In the genomic region with DNA sequence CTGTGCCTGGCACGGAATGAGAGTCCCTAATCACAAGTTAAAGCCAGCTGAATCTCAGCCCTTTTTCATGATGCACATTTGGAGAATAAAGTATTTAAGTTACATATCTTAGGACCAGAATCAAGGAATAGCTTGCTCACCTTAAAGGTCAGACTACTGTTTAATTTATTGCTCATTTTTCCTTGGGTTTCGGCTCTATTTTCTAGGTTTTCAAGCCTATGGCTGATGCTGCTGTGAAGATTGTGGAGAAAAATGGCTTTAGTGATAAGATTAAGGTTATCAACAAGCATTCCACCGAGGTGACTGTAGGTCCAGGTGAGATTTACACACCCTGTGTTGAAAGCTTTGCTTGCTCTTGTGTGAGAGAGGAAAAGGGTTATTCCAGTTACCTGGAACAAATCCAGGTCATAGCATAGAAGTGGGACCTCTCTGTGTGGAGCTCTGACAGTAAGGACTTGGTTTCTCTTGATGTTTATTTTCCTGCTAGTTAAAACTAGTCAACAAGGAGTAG, we compare ENCODE assay signal across 1 cellular context.
TF ChIP-seq lines count a peak whose summit lies in the region.

No MANE protein-coding gene starts in this region.

TF ChIP-seq in HepG2, 621 proteins besides CTCF, POLR2A, EP300 and RAD21 (continued from another document):
- TF ChIP-seq, protein P1, sequence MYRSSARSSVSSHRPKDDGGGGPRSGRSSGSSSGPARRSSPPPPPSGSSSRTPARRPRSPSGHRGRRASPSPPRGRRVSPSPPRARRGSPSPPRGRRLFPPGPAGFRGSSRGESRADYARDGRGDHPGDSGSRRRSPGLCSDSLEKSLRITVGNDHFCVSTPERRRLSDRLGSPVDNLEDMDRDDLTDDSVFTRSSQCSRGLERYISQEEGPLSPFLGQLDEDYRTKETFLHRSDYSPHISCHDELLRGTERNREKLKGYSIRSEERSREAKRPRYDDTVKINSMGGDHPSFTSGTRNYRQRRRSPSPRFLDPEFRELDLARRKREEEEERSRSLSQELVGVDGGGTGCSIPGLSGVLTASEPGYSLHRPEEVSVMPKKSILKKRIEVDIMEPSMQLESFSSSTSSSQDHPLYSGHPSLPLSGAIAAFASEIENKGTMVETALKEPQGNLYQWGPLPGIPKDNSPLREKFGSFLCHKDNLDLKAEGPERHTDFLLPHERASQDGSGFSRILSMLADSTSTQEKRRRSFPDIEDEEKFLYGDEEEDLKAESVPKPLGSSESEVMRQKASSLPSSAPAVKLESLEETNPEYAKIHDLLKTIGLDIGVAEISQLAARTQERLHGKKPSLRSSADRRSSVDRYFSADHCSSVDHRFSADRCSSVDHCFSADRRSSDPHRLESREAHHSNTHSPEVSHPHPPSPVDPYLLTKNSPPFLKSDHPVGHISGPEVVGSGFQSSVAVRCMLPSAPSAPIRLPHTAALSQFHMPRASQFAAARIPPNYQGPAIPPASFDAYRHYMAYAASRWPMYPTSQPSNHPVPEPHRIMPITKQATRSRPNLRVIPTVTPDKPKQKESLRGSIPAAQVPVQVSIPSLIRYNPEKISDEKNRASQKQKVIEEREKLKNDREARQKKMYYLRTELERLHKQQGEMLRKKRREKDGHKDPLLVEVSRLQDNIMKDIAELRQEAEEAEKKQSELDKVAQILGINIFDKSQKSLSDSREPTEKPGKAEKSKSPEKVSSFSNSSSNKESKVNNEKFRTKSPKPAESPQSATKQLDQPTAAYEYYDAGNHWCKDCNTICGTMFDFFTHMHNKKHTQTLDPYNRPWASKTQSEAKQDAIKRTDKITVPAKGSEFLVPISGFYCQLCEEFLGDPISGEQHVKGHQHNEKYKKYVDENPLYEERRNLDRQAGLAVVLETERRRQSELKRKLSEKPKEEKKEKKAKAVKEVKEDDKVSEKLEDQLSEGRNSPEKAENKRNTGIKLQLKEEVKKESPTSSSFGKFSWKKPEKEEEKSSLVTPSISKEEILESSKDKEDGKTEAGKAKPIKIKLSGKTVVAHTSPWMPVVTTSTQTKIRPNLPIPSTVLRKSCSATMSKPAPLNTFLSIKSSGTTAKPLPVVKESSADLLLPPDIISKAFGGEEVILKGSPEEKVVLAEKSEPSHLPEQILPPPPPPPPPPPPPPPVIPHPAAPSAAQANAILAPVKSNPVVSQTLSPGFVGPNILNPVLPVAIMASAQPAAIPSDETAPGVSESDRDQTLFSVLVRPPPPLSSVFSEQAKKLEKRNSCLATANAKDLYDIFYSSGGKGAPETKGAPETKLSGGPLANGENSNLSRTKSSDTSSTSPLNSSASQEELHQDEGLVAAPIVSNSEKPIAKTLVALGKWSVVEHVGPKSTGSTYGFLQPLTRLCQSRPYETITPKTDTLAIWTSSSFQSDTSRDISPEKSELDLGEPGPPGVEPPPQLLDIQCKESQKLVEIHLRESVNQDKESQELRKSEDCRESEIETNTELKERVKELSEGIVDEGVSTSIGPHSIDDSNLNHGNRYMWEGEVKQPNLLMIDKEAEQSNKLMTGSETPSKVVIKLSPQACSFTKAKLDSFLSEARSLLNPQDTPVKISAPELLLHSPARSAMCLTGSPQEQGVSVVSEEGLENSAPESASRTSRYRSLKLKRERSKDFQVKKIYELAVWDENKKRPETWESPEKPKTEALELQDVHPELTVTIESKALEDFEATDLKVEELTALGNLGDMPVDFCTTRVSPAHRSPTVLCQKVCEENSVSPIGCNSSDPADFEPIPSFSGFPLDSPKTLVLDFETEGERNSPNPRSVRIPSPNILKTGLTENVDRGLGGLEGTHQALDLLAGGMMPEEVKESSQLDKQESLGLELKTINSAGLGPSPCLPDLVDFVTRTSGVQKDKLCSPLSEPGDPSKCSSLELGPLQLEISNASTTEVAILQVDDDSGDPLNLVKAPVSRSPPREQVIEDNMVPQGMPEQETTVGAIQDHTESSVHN (CRISPR knock-in tag; IDR thresholded peaks at IDR 0.05), result no peak
- TF ChIP-seq ZNF562 (CRISPR knock-in tag; IDR thresholded peaks at IDR 0.05; ENCODE audit: borderline replicate concordance) (no peak), ZNF724P (CRISPR knock-in tag; IDR thresholded peaks at IDR 0.05; ENCODE audit: borderline replicate concordance) (0 out of 2 replicates have a peak, but pooled peaks have one; percentile 34), CHCHD3 (CRISPR knock-in tag; IDR thresholded peaks at IDR 0.05) (no peak), RBFOX2 (IDR thresholded peaks at IDR 0.05; ENCODE audit: low read depth, low read length) (no peak), ZBTB20 (CRISPR knock-in tag; IDR thresholded peaks at IDR 0.05; ENCODE audit: borderline replicate concordance, low read depth) (no peak), REPIN1 (CRISPR knock-in tag; IDR thresholded peaks at IDR 0.05; ENCODE audit: borderline replicate concordance, low read depth) (no peak), ZNF17 (CRISPR knock-in tag; IDR thresholded peaks at IDR 0.05) (no peak), HOXA5 (CRISPR knock-in tag; IDR thresholded peaks at IDR 0.05) (no peak), ZNF343 (CRISPR knock-in tag; IDR thresholded peaks at IDR 0.05) (peak; percentile 7; the same call in 1 of the 2 replicates), PAWR (CRISPR knock-in tag; IDR thresholded peaks at IDR 0.05; ENCODE audit: borderline replicate concordance) (0 out of 2 replicates have a peak, but pooled peaks have one; percentile 15), FOXJ3 (CRISPR knock-in tag; IDR thresholded peaks at IDR 0.05; ENCODE audit: borderline replicate concordance) (no peak), STAG1 (CRISPR knock-in tag; IDR thresholded peaks at IDR 0.05) (no peak), SMAD1 (CRISPR knock-in tag; IDR thresholded peaks at IDR 0.05; ENCODE audit: borderline replicate concordance, low read depth) (no peak)
- TF ChIP-seq, protein P2, sequence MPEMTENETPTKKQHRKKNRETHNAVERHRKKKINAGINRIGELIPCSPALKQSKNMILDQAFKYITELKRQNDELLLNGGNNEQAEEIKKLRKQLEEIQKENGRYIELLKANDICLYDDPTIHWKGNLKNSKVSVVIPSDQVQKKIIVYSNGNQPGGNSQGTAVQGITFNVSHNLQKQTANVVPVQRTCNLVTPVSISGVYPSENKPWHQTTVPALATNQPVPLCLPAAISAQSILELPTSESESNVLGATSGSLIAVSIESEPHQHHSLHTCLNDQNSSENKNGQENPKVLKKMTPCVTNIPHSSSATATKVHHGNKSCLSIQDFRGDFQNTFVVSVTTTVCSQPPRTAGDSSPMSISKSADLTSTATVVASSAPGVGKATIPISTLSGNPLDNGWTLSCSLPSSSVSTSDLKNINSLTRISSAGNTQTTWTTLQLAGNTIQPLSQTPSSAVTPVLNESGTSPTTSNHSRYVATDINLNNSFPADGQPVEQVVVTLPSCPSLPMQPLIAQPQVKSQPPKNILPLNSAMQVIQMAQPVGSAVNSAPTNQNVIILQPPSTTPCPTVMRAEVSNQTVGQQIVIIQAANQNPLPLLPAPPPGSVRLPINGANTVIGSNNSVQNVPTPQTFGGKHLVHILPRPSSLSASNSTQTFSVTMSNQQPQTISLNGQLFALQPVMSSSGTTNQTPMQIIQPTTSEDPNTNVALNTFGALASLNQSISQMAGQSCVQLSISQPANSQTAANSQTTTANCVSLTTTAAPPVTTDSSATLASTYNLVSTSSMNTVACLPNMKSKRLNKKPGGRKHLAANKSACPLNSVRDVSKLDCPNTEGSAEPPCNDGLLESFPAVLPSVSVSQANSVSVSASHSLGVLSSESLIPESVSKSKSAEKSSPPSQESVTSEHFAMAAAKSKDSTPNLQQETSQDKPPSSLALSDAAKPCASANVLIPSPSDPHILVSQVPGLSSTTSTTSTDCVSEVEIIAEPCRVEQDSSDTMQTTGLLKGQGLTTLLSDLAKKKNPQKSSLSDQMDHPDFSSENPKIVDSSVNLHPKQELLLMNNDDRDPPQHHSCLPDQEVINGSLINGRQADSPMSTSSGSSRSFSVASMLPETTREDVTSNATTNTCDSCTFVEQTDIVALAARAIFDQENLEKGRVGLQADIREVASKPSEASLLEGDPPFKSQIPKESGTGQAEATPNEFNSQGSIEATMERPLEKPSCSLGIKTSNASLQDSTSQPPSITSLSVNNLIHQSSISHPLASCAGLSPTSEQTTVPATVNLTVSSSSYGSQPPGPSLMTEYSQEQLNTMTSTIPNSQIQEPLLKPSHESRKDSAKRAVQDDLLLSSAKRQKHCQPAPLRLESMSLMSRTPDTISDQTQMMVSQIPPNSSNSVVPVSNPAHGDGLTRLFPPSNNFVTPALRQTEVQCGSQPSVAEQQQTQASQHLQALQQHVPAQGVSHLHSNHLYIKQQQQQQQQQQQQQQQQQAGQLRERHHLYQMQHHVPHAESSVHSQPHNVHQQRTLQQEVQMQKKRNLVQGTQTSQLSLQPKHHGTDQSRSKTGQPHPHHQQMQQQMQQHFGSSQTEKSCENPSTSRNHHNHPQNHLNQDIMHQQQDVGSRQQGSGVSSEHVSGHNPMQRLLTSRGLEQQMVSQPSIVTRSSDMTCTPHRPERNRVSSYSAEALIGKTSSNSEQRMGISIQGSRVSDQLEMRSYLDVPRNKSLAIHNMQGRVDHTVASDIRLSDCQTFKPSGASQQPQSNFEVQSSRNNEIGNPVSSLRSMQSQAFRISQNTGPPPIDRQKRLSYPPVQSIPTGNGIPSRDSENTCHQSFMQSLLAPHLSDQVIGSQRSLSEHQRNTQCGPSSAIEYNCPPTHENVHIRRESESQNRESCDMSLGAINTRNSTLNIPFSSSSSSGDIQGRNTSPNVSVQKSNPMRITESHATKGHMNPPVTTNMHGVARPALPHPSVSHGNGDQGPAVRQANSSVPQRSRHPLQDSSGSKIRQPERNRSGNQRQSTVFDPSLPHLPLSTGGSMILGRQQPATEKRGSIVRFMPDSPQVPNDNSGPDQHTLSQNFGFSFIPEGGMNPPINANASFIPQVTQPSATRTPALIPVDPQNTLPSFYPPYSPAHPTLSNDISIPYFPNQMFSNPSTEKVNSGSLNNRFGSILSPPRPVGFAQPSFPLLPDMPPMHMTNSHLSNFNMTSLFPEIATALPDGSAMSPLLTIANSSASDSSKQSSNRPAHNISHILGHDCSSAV (CRISPR knock-in tag; IDR thresholded peaks at IDR 0.05; ENCODE audit: borderline replicate concordance), result no peak
- TF ChIP-seq, protein P3, sequence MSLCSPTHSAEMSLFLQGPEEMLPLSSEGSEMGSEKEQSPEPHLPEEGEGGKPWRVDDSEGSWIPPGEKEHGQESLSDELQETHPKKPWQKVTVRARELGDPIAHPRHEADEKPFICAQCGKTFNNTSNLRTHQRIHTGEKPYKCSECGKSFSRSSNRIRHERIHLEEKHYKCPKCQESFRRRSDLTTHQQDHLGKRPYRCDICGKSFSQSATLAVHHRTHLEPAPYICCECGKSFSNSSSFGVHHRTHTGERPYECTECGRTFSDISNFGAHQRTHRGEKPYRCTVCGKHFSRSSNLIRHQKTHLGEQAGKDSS (CRISPR knock-in tag; IDR thresholded peaks at IDR 0.05; ENCODE audit: borderline replicate concordance, low read depth), result 0 out of 2 replicates have a peak, but pooled peaks have one; percentile 9
- TF ChIP-seq, protein P4, sequence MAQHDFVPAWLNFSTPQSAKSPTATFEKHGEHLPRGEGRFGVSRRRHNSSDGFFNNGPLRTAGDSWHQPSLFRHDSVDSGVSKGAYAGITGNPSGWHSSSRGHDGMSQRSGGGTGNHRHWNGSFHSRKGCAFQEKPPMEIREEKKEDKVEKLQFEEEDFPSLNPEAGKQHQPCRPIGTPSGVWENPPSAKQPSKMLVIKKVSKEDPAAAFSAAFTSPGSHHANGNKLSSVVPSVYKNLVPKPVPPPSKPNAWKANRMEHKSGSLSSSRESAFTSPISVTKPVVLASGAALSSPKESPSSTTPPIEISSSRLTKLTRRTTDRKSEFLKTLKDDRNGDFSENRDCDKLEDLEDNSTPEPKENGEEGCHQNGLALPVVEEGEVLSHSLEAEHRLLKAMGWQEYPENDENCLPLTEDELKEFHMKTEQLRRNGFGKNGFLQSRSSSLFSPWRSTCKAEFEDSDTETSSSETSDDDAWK (CRISPR knock-in tag; IDR thresholded peaks at IDR 0.05), result no peak
- TF ChIP-seq, protein P5, sequence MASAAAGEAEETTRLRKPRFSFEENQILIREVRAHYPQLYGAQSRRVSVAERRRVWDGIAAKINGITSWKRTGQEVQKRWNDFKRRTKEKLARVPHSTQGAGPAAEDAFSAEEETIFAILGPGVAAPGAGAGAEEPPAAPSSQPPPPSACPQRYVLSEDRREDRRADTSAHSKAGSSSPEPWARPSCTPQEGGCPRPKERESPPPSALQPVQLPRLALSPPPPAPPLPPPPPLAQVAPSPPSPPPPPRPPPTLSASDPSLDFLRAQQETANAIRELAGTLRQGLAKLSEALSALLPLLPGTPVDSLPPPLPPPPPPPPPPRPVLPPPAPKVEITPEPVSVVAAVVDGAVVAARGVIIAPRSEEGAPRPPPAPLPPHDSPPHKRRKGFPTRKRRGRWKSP (CRISPR knock-in tag; IDR thresholded peaks at IDR 0.05), result 0 out of 2 replicates have a peak, but pooled peaks have one; percentile 1
